In the genomic region with DNA sequence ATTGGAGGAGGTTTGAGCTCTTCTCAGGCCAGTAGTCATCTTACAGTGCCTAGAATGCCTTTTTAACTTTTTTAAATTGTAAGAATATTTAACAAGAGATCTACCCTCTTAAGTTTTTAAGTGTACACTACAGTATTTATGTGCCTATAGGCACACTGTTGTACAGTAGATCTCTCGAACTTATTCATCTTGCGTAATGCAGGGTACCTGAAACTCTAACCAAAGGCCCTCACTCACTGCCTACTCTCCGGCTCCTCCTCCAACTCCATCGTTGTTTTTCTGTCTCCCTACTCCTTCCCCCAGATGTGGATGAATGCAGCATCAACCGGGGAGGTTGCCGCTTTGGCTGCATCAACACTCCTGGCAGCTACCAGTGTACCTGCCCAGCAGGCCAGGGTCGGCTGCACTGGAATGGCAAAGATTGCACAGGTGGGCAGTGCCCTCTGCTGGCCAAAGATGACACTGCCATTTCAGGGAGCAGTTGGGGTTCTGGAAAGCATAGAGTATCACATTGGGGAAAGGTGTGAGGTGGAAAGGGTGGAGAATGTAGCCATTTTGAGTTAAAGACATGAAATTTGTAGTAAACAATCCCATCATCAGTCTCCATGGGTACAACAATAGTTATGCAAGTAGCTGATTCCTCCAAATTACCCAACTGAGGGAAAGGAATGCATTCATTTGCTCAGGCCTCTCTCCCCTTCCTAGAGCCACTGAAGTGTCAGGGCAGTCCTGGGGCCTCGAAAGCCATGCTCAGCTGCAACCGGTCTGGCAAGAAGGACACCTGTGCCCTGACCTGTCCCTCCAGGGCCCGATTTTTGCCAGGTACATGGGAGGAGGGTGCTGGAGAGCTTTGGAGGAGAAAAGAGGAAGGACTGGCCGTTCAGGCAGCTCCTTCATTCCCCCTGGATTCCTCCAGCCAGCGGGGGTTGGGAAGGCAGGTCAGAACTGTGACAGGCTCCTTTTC, we compare ENCODE assay signal across 8 cellular contexts. TPM values are rescaled to one million over a fixed set of nuclear protein-coding genes. Genes with fewer than 3 reads are reported as not detected.
DNase-seq lines count a peak whose midpoint lies in the region; ATAC-seq and TF ChIP-seq lines count a peak whose summit lies in the region.

No MANE protein-coding gene starts in this region.

- BruUV-seq in PC-3 (replicated peaks; lab: Mats Ljungman, UMichigan) = no TSS peak

- H4K20me1 ChIP-seq in PC-3 (ENCODE audit: low read length) (no peaks in the 10 kb centered on the region), neural progenitor cell (ENCODE audit: low read depth) (peaks cover 63% of the 10 kb centered on the region)

- H3K9ac ChIP-seq in PC-3 (ENCODE audit: low read length) (no peak overlapping the region), neural progenitor cell (no peak overlapping the region)

- no peaks in the 10 kb centered on the region for H3F3A ChIP-seq in PC-3 (ENCODE audit: low read length, unreplicated experiment)
- peaks cover 8% of the 10 kb centered on the region for H3F3A ChIP-seq in neural progenitor cell (ENCODE audit: low read depth)

- no peaks in the 10 kb centered on the region for H3K9me3 ChIP-seq in PC-3 (ENCODE audit: low read length)
- no peaks in the 10 kb centered on the region for H3K9me3 ChIP-seq in neural progenitor cell (ENCODE audit: low read depth)

- H3K4me3 ChIP-seq in PC-3 (ENCODE audit: low read length) (no peak overlapping the region), fibroblast of pulmonary artery (replicated peaks; ENCODE audit: low read depth, low read length) (no peak overlapping the region), neural progenitor cell (no peak overlapping the region)

- ATAC-seq in PC-3 = peak; percentile 98
- no peak for ATAC-seq in HG02885 (IDR thresholded peaks at IDR 0.05; ENCODE audit: poor library complexity, unreplicated experiment)

- no peaks in the 10 kb centered on the region for H3K9me2 ChIP-seq in PC-3 (replicated peaks; ENCODE audit: low read length)

- H3K79me2 ChIP-seq in PC-3 (ENCODE audit: low read length) (no peaks in the 10 kb centered on the region), neural progenitor cell (ENCODE audit: low read depth) (no peaks in the 10 kb centered on the region)

- no peaks in the 10 kb centered on the region; the same call in 1 of the 2 replicates for H3K4me1 ChIP-seq in PC-3 (ENCODE audit: insufficient read depth, low read length)
- peaks cover 26% of the 10 kb centered on the region for H3K4me1 ChIP-seq in neural progenitor cell

- CTCF ChIA-PET in PC-3 (lab: Charles Lee) = interaction anchor here (0.6 to 3.0 kb wide), 7 partner anchors 36 to 254 kb away, joined by 3 to 18 read pairs (median 4); no protein-coding TSS in a partner anchor

- H2AFZ ChIP-seq in PC-3 (ENCODE audit: low read length) (no peak overlapping the region), neural progenitor cell (replicated peaks) (no peak overlapping the region)

- H3K36me3 ChIP-seq in PC-3 (ENCODE audit: low read depth, low read length) (no peaks in the 10 kb centered on the region; the same call in 1 of the 2 replicates), neural progenitor cell (no peaks in the 10 kb centered on the region)

- TF ChIP-seq CTCF in PC-3 (conservative IDR thresholded peaks at IDR 0.05; ENCODE audit: low read depth, low read length) (peak; percentile 99), fibroblast of pulmonary artery (IDR thresholded peaks at IDR 0.05; ENCODE audit: low read length, missing control alignments) (peak; percentile 98), neural progenitor cell (IDR thresholded peaks at IDR 0.05) (peak; percentile 99)

- H3K27me3 ChIP-seq in PC-3 (ENCODE audit: low read length) (no peaks in the 10 kb centered on the region), neural progenitor cell (no peaks in the 10 kb centered on the region)

- POLR2A ChIA-PET in PC-3 (lab: Charles Lee; ENCODE audit: unreplicated experiment) = interaction anchor here (0.6 kb wide), 1 partner anchor 189 kb away, joined by 5 read pairs; no protein-coding TSS in a partner anchor

- peaks cover 31% of the 10 kb centered on the region for H3K4me1 Mint-ChIP-seq in neural progenitor cell

- no peaks in the 10 kb centered on the region for H3K27me3 Mint-ChIP-seq in neural progenitor cell (ENCODE audit: insufficient read depth, low read depth)

- no peaks in the 10 kb centered on the region for H3K9me3 Mint-ChIP-seq in neural progenitor cell

- no peak overlapping the region for H3K27ac ChIP-seq in PC-3 (ENCODE audit: low read length)
- H3K27ac ChIP-seq in neural progenitor cell = no peak overlapping the region
- H3K27ac ChIP-seq in substantia nigra (ENCODE audit: low read depth, low read length, poor library complexity, severe bottlenecking) = no peak overlapping the region

- intact Hi-C loops in PC-3 (cut with micrococcal nuclease) = loop anchor here (1.0 kb wide), 3 partner anchors 36 to 255 kb away; no protein-coding TSS in a partner anchor

- no peak overlapping the region for H3K4me3 Mint-ChIP-seq in neural progenitor cell

- no peak overlapping the region for H3K27ac Mint-ChIP-seq in neural progenitor cell

- H3K4me2 ChIP-seq in PC-3 (ENCODE audit: low read length) (no peak overlapping the region), neural progenitor cell (no peak overlapping the region)

- peak; percentile 51 for DNase-seq in DMS79 (lab: John Stamatoyannopoulos, UW)
- peak; percentile 89 for DNase-seq in HT-29 (ENCODE audit: low spot score)
- peak; percentile 88 for DNase-seq in PC-3
- peak; percentile 88 to 89 for DNase-seq in activated T-cell treated with anti-CD3 and anti-CD28 coated beads, Interleukin-2, amount 50 U/mL, for 48 hours
- peak; percentile 63 for DNase-seq in fibroblast of pulmonary artery (ENCODE audit: low read depth)
- DNase-seq in neural progenitor cell (ENCODE audit: low spot score) = peak; percentile 82
- DNase-seq in substantia nigra (lab: John Stamatoyannopoulos, UW) = peak in 42 of 49 donors; percentile 8 to 78 (median 52)

- peaks cover 35% of the 10 kb centered on the region for H3K36me3 Mint-ChIP-seq in neural progenitor cell

RNA-seq across cellular contexts. Expression of gene ZNF76, which starts 18.4 kb away (rescaled TPM):
- total RNA-seq in HT-29 (2014; rRNA removed; shearing (Covaris generic)) = 19.5 and 23.1 TPM in 2 replicates
- total RNA-seq in PC-3 (2014; rRNA removed) (17.9 and 20.8 TPM in 2 replicates), neural progenitor cell (ENCODE audit: low replicate concordance) (14.8 and 27.0 TPM in 2 replicates)

RNA-seq across cellular contexts. Expression of gene SCUBE3, which starts 27.4 kb away (rescaled TPM):
- total RNA-seq in HT-29 (2014; rRNA removed; shearing (Covaris generic)) = not detected in 2 replicates
- total RNA-seq in PC-3 (2014; rRNA removed) (1.5 and 2.4 TPM in 2 replicates), neural progenitor cell (ENCODE audit: low replicate concordance) (9.0 and 11.4 TPM in 2 replicates)

RNA-seq across cellular contexts. Expression of gene DEF6, which starts 56.5 kb away (rescaled TPM):
- 2.0 and 3.2 TPM in 2 replicates for total RNA-seq in HT-29 (2014; rRNA removed; shearing (Covaris generic))
- total RNA-seq in PC-3 (2014; rRNA removed) (37.3 and 42.8 TPM in 2 replicates), neural progenitor cell (ENCODE audit: low replicate concordance) (0.17 and 0.19 TPM in 2 replicates)
